ENCODE assay signal across 1 cellular context in the genomic region with DNA sequence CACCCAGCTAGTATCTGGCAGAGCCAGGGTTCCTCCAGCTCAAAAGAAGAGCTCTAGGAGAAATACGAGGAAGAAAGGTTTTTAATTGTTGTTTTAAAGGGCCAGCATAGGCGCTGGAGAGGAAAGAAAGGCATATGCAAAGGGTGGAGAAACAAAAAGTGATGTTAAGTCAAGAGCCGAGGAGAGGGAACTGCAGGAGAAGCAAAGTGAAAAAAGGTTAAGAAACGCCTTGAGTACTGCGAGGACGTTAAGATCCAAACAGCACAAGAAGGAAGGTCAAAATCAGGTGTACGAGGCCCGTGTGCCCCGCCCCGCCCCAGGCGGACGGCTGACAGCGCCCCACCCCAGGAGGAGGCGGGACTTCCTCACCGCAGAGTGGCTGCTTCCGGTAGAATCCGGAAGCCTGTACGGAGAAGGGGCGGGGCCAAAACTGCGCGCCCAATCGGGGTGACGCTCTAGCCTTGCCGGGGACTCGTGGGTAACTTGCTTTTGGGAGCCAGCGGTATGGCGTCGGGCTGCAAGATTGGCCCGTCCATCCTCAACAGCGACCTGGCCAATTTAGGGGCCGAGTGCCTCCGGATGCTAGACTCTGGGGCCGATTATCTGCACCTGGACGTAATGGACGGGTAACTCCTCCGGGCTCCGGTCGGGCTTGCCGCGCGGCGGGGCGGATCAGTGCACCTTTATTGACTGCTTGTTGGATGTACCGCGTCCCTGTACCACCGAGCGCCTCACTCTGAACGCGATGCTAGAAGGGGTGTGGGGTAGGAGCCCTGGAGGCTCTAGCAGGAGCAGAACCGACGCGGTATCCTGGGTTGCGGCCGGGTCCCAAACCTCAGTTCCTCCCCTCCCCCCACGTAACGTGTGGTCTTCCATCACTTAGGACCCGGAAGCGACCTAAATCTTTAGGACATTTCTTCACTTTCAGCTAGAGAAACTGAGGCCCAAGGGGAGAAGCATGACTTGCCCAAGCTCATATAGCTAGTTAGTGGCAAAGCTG.
A peak's percentile ranks its signal among the peaks of the same experiment; 100 is the strongest.
TF ChIP-seq lines count a peak whose summit lies in the region.

A gene (plus strand): TSS at position 481 of the 1,000 bp plus-strand sequence. CDS start 24 bp downstream, at position 505.

TF ChIP-seq in HepG2, 621 proteins besides CTCF, POLR2A, EP300 and RAD21 (continued from another document and continues in another):
- TF ChIP-seq HES4 (CRISPR knock-in tag; IDR thresholded peaks at IDR 0.05; ENCODE audit: borderline replicate concordance) (peak; percentile 54; the same call in 1 of the 2 replicates), ZNF138 (CRISPR knock-in tag; IDR thresholded peaks at IDR 0.05; ENCODE audit: low read depth) (peak; percentile 62; the same call in 1 of the 2 replicates), ZMAT3 (CRISPR knock-in tag; conservative IDR thresholded peaks at IDR 0.05) (peak; percentile 22; the same call in 1 of the 2 replicates), GABPB1 (CRISPR knock-in tag; IDR thresholded peaks at IDR 0.05) (peak; percentile 99), HNF4G (IDR thresholded peaks at IDR 0.05; ENCODE audit: borderline replicate concordance, low read depth, low read length) (no peak), HNF4G (CRISPR knock-in tag; IDR thresholded peaks at IDR 0.05; ENCODE audit: borderline replicate concordance, low read depth) (no peak), ZMYM4 (CRISPR knock-in tag; IDR thresholded peaks at IDR 0.05) (peak; percentile 97), SP4 (CRISPR knock-in tag; IDR thresholded peaks at IDR 0.05) (peak; percentile 84), ADNP (CRISPR knock-in tag; IDR thresholded peaks at IDR 0.05) (no peak), ZFX (CRISPR knock-in tag; IDR thresholded peaks at IDR 0.05; ENCODE audit: low read depth) (peak; percentile 81), NFE2L1 (CRISPR knock-in tag; IDR thresholded peaks at IDR 0.05; ENCODE audit: borderline replicate concordance) (no peak), SMYD3 (CRISPR knock-in tag; IDR thresholded peaks at IDR 0.05) (0 out of 2 replicates have a peak, but pooled peaks have one; percentile 62), MATR3 (CRISPR knock-in tag; IDR thresholded peaks at IDR 0.05) (no peak), SYNCRIP (IDR thresholded peaks at IDR 0.05; ENCODE audit: insufficient read depth, low read depth, low read length) (no peak), ZNF124 (CRISPR knock-in tag; IDR thresholded peaks at IDR 0.05) (peak; percentile 23; the same call in 1 of the 2 replicates), MXD4 (CRISPR knock-in tag; IDR thresholded peaks at IDR 0.05) (peak; percentile 88; the same call in 1 of the 2 replicates), ZNF335 (CRISPR knock-in tag; IDR thresholded peaks at IDR 0.05) (0 out of 2 replicates have a peak, but pooled peaks have one; percentile 52), HNRNPH1 (optimal IDR thresholded peaks at IDR 0.05; ENCODE audit: low read depth, low read length) (no peak), ZNF331 (CRISPR knock-in tag; IDR thresholded peaks at IDR 0.05) (no peak; the same call in 1 of the 2 replicates), PCBP2 (optimal IDR thresholded peaks at IDR 0.05; ENCODE audit: low read depth, low read length, poor library complexity, severe bottlenecking) (no peak), ZNF552 (CRISPR knock-in tag; IDR thresholded peaks at IDR 0.05; ENCODE audit: borderline replicate concordance) (peak; percentile 53; the same call in 1 of the 2 replicates), ZNF343 (CRISPR knock-in tag; IDR thresholded peaks at IDR 0.05) (no peak), HMGA1 (CRISPR knock-in tag; conservative IDR thresholded peaks at IDR 0.05) (no peak), TMF1 (CRISPR knock-in tag; IDR thresholded peaks at IDR 0.05; ENCODE audit: low read depth) (0 out of 2 replicates have a peak, but pooled peaks have one; percentile 67), ZBTB8A (CRISPR knock-in tag; IDR thresholded peaks at IDR 0.05; ENCODE audit: borderline replicate concordance, low read depth) (0 out of 2 replicates have a peak, but pooled peaks have one; percentile 54), ZBTB1 (CRISPR knock-in tag; IDR thresholded peaks at IDR 0.05; ENCODE audit: borderline replicate concordance) (no peak)
- TF ChIP-seq, protein P1, sequence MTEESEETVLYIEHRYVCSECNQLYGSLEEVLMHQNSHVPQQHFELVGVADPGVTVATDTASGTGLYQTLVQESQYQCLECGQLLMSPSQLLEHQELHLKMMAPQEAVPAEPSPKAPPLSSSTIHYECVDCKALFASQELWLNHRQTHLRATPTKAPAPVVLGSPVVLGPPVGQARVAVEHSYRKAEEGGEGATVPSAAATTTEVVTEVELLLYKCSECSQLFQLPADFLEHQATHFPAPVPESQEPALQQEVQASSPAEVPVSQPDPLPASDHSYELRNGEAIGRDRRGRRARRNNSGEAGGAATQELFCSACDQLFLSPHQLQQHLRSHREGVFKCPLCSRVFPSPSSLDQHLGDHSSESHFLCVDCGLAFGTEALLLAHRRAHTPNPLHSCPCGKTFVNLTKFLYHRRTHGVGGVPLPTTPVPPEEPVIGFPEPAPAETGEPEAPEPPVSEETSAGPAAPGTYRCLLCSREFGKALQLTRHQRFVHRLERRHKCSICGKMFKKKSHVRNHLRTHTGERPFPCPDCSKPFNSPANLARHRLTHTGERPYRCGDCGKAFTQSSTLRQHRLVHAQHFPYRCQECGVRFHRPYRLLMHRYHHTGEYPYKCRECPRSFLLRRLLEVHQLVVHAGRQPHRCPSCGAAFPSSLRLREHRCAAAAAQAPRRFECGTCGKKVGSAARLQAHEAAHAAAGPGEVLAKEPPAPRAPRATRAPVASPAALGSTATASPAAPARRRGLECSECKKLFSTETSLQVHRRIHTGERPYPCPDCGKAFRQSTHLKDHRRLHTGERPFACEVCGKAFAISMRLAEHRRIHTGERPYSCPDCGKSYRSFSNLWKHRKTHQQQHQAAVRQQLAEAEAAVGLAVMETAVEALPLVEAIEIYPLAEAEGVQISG (CRISPR knock-in tag; IDR thresholded peaks at IDR 0.05), result peak; percentile 99
- TF ChIP-seq, protein P2, sequence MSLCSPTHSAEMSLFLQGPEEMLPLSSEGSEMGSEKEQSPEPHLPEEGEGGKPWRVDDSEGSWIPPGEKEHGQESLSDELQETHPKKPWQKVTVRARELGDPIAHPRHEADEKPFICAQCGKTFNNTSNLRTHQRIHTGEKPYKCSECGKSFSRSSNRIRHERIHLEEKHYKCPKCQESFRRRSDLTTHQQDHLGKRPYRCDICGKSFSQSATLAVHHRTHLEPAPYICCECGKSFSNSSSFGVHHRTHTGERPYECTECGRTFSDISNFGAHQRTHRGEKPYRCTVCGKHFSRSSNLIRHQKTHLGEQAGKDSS (CRISPR knock-in tag; IDR thresholded peaks at IDR 0.05; ENCODE audit: borderline replicate concordance, low read depth), result peak; percentile 79; the same call in 1 of the 2 replicates
- TF ChIP-seq, protein P3, sequence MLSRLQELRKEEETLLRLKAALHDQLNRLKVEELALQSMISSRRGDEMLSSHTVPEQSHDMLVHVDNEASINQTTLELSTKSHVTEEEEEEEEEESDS (CRISPR knock-in tag; IDR thresholded peaks at IDR 0.05; ENCODE audit: borderline replicate concordance), result no peak
- TF ChIP-seq, protein P4, sequence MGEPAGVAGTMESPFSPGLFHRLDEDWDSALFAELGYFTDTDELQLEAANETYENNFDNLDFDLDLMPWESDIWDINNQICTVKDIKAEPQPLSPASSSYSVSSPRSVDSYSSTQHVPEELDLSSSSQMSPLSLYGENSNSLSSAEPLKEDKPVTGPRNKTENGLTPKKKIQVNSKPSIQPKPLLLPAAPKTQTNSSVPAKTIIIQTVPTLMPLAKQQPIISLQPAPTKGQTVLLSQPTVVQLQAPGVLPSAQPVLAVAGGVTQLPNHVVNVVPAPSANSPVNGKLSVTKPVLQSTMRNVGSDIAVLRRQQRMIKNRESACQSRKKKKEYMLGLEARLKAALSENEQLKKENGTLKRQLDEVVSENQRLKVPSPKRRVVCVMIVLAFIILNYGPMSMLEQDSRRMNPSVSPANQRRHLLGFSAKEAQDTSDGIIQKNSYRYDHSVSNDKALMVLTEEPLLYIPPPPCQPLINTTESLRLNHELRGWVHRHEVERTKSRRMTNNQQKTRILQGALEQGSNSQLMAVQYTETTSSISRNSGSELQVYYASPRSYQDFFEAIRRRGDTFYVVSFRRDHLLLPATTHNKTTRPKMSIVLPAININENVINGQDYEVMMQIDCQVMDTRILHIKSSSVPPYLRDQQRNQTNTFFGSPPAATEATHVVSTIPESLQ (CRISPR knock-in tag; conservative IDR thresholded peaks at IDR 0.05), result no peak
- TF ChIP-seq, protein P5, sequence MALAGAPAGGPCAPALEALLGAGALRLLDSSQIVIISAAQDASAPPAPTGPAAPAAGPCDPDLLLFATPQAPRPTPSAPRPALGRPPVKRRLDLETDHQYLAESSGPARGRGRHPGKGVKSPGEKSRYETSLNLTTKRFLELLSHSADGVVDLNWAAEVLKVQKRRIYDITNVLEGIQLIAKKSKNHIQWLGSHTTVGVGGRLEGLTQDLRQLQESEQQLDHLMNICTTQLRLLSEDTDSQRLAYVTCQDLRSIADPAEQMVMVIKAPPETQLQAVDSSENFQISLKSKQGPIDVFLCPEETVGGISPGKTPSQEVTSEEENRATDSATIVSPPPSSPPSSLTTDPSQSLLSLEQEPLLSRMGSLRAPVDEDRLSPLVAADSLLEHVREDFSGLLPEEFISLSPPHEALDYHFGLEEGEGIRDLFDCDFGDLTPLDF (CRISPR knock-in tag; IDR thresholded peaks at IDR 0.05), result peak; percentile 92
- TF ChIP-seq, protein P6, sequence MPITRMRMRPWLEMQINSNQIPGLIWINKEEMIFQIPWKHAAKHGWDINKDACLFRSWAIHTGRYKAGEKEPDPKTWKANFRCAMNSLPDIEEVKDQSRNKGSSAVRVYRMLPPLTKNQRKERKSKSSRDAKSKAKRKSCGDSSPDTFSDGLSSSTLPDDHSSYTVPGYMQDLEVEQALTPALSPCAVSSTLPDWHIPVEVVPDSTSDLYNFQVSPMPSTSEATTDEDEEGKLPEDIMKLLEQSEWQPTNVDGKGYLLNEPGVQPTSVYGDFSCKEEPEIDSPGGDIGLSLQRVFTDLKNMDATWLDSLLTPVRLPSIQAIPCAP (CRISPR knock-in tag; IDR thresholded peaks at IDR 0.05; ENCODE audit: low read depth), result no peak
- TF ChIP-seq, protein P7, sequence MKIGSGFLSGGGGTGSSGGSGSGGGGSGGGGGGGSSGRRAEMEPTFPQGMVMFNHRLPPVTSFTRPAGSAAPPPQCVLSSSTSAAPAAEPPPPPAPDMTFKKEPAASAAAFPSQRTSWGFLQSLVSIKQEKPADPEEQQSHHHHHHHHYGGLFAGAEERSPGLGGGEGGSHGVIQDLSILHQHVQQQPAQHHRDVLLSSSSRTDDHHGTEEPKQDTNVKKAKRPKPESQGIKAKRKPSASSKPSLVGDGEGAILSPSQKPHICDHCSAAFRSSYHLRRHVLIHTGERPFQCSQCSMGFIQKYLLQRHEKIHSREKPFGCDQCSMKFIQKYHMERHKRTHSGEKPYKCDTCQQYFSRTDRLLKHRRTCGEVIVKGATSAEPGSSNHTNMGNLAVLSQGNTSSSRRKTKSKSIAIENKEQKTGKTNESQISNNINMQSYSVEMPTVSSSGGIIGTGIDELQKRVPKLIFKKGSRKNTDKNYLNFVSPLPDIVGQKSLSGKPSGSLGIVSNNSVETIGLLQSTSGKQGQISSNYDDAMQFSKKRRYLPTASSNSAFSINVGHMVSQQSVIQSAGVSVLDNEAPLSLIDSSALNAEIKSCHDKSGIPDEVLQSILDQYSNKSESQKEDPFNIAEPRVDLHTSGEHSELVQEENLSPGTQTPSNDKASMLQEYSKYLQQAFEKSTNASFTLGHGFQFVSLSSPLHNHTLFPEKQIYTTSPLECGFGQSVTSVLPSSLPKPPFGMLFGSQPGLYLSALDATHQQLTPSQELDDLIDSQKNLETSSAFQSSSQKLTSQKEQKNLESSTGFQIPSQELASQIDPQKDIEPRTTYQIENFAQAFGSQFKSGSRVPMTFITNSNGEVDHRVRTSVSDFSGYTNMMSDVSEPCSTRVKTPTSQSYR (CRISPR knock-in tag; IDR thresholded peaks at IDR 0.05; ENCODE audit: borderline replicate concordance), result peak; percentile 88
- TF ChIP-seq, protein P8, sequence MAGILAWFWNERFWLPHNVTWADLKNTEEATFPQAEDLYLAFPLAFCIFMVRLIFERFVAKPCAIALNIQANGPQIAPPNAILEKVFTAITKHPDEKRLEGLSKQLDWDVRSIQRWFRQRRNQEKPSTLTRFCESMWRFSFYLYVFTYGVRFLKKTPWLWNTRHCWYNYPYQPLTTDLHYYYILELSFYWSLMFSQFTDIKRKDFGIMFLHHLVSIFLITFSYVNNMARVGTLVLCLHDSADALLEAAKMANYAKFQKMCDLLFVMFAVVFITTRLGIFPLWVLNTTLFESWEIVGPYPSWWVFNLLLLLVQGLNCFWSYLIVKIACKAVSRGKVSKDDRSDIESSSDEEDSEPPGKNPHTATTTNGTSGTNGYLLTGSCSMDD (CRISPR knock-in tag; IDR thresholded peaks at IDR 0.05), result no peak
- TF ChIP-seq, protein P9, sequence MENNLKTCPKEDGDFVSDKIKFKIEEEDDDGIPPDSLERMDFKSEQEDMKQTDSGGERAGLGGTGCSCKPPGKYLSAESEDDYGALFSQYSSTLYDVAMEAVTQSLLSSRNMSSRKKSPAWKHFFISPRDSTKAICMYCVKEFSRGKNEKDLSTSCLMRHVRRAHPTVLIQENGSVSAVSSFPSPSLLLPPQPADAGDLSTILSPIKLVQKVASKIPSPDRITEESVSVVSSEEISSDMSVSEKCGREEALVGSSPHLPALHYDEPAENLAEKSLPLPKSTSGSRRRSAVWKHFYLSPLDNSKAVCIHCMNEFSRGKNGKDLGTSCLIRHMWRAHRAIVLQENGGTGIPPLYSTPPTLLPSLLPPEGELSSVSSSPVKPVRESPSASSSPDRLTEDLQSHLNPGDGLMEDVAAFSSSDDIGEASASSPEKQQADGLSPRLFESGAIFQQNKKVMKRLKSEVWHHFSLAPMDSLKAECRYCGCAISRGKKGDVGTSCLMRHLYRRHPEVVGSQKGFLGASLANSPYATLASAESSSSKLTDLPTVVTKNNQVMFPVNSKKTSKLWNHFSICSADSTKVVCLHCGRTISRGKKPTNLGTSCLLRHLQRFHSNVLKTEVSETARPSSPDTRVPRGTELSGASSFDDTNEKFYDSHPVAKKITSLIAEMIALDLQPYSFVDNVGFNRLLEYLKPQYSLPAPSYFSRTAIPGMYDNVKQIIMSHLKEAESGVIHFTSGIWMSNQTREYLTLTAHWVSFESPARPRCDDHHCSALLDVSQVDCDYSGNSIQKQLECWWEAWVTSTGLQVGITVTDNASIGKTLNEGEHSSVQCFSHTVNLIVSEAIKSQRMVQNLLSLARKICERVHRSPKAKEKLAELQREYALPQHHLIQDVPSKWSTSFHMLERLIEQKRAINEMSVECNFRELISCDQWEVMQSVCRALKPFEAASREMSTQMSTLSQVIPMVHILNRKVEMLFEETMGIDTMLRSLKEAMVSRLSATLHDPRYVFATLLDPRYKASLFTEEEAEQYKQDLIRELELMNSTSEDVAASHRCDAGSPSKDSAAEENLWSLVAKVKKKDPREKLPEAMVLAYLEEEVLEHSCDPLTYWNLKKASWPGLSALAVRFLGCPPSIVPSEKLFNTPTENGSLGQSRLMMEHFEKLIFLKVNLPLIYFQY (CRISPR knock-in tag; IDR thresholded peaks at IDR 0.05; ENCODE audit: borderline replicate concordance), result peak; percentile 45; the same call in 1 of the 2 replicates
